1 cellular context compared by ENCODE assay signal in genomic region chr2:100782376-100782878, GRCh38.
TF ChIP-seq lines count a peak whose summit lies in the region.

No MANE protein-coding gene starts in this region.

TF ChIP-seq in HepG2, 621 proteins besides CTCF, POLR2A, EP300 and RAD21 (continued from another document and continues in another):
- TF ChIP-seq NFYC (CRISPR knock-in tag; IDR thresholded peaks at IDR 0.05) = no peak
- no peak for TF ChIP-seq ZNF543 (CRISPR knock-in tag; IDR thresholded peaks at IDR 0.05)
- TF ChIP-seq NR2F6 (IDR thresholded peaks at IDR 0.05) = no peak
- no peak for TF ChIP-seq NR2F6 (CRISPR knock-in tag; IDR thresholded peaks at IDR 0.05)
- TF ChIP-seq, protein P1, sequence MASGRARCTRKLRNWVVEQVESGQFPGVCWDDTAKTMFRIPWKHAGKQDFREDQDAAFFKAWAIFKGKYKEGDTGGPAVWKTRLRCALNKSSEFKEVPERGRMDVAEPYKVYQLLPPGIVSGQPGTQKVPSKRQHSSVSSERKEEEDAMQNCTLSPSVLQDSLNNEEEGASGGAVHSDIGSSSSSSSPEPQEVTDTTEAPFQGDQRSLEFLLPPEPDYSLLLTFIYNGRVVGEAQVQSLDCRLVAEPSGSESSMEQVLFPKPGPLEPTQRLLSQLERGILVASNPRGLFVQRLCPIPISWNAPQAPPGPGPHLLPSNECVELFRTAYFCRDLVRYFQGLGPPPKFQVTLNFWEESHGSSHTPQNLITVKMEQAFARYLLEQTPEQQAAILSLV (CRISPR knock-in tag; IDR thresholded peaks at IDR 0.05; ENCODE audit: borderline replicate concordance) = no peak
- no peak for TF ChIP-seq ZNF598 (CRISPR knock-in tag; IDR thresholded peaks at IDR 0.05; ENCODE audit: borderline replicate concordance)
- TF ChIP-seq ZNF430 (CRISPR knock-in tag; IDR thresholded peaks at IDR 0.05) = peak; percentile 67; the same call in 1 of the 2 replicates
- TF ChIP-seq FOXJ3 (CRISPR knock-in tag; IDR thresholded peaks at IDR 0.05; ENCODE audit: borderline replicate concordance) = no peak
- TF ChIP-seq SP4 (CRISPR knock-in tag; IDR thresholded peaks at IDR 0.05) = no peak
- TF ChIP-seq, protein P2, sequence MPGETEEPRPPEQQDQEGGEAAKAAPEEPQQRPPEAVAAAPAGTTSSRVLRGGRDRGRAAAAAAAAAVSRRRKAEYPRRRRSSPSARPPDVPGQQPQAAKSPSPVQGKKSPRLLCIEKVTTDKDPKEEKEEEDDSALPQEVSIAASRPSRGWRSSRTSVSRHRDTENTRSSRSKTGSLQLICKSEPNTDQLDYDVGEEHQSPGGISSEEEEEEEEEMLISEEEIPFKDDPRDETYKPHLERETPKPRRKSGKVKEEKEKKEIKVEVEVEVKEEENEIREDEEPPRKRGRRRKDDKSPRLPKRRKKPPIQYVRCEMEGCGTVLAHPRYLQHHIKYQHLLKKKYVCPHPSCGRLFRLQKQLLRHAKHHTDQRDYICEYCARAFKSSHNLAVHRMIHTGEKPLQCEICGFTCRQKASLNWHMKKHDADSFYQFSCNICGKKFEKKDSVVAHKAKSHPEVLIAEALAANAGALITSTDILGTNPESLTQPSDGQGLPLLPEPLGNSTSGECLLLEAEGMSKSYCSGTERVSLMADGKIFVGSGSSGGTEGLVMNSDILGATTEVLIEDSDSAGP (CRISPR knock-in tag; IDR thresholded peaks at IDR 0.05; ENCODE audit: borderline replicate concordance) = no peak
- TF ChIP-seq ZNF280D (CRISPR knock-in tag; IDR thresholded peaks at IDR 0.05) = no peak
- TF ChIP-seq, protein P3, sequence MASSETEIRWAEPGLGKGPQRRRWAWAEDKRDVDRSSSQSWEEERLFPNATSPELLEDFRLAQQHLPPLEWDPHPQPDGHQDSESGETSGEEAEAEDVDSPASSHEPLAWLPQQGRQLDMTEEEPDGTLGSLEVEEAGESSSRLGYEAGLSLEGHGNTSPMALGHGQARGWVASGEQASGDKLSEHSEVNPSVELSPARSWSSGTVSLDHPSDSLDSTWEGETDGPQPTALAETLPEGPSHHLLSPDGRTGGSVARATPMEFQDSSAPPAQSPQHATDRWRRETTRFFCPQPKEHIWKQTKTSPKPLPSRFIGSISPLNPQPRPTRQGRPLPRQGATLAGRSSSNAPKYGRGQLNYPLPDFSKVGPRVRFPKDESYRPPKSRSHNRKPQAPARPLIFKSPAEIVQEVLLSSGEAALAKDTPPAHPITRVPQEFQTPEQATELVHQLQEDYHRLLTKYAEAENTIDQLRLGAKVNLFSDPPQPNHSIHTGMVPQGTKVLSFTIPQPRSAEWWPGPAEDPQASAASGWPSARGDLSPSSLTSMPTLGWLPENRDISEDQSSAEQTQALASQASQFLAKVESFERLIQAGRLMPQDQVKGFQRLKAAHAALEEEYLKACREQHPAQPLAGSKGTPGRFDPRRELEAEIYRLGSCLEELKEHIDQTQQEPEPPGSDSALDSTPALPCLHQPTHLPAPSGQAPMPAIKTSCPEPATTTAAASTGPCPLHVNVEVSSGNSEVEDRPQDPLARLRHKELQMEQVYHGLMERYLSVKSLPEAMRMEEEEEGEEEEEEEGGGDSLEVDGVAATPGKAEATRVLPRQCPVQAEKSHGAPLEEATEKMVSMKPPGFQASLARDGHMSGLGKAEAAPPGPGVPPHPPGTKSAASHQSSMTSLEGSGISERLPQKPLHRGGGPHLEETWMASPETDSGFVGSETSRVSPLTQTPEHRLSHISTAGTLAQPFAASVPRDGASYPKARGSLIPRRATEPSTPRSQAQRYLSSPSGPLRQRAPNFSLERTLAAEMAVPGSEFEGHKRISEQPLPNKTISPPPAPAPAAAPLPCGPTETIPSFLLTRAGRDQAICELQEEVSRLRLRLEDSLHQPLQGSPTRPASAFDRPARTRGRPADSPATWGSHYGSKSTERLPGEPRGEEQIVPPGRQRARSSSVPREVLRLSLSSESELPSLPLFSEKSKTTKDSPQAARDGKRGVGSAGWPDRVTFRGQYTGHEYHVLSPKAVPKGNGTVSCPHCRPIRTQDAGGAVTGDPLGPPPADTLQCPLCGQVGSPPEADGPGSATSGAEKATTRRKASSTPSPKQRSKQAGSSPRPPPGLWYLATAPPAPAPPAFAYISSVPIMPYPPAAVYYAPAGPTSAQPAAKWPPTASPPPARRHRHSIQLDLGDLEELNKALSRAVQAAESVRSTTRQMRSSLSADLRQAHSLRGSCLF (CRISPR knock-in tag; IDR thresholded peaks at IDR 0.05; ENCODE audit: borderline replicate concordance) = no peak
- TF ChIP-seq, protein P4, sequence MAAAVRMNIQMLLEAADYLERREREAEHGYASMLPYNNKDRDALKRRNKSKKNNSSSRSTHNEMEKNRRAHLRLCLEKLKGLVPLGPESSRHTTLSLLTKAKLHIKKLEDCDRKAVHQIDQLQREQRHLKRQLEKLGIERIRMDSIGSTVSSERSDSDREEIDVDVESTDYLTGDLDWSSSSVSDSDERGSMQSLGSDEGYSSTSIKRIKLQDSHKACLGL (CRISPR knock-in tag; IDR thresholded peaks at IDR 0.05) = no peak
- no peak for TF ChIP-seq SNAPC2 (CRISPR knock-in tag; IDR thresholded peaks at IDR 0.05)
- TF ChIP-seq, protein P5, sequence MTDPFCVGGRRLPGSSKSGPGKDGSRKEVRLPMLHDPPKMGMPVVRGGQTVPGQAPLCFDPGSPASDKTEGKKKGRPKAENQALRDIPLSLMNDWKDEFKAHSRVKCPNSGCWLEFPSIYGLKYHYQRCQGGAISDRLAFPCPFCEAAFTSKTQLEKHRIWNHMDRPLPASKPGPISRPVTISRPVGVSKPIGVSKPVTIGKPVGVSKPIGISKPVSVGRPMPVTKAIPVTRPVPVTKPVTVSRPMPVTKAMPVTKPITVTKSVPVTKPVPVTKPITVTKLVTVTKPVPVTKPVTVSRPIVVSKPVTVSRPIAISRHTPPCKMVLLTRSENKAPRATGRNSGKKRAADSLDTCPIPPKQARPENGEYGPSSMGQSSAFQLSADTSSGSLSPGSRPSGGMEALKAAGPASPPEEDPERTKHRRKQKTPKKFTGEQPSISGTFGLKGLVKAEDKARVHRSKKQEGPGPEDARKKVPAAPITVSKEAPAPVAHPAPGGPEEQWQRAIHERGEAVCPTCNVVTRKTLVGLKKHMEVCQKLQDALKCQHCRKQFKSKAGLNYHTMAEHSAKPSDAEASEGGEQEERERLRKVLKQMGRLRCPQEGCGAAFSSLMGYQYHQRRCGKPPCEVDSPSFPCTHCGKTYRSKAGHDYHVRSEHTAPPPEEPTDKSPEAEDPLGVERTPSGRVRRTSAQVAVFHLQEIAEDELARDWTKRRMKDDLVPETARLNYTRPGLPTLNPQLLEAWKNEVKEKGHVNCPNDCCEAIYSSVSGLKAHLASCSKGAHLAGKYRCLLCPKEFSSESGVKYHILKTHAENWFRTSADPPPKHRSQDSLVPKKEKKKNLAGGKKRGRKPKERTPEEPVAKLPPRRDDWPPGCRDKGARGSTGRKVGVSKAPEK (CRISPR knock-in tag; IDR thresholded peaks at IDR 0.05; ENCODE audit: borderline replicate concordance) = no peak
- no peak for TF ChIP-seq NFATC3 (CRISPR knock-in tag; IDR thresholded peaks at IDR 0.05)
- TF ChIP-seq ZNF12 (CRISPR knock-in tag; IDR thresholded peaks at IDR 0.05) = no peak
- no peak for TF ChIP-seq HOXD1 (CRISPR knock-in tag; IDR thresholded peaks at IDR 0.05)
- TF ChIP-seq ZNF350 (CRISPR knock-in tag; IDR thresholded peaks at IDR 0.05; ENCODE audit: borderline replicate concordance, low read depth) = no peak
- no peak for TF ChIP-seq DMAP1 (CRISPR knock-in tag; IDR thresholded peaks at IDR 0.05)
- TF ChIP-seq ELK4 (CRISPR knock-in tag; IDR thresholded peaks at IDR 0.05; ENCODE audit: borderline replicate concordance) = no peak
- peak; percentile 42; the same call in 1 of the 2 replicates for TF ChIP-seq ZSCAN25 (CRISPR knock-in tag; IDR thresholded peaks at IDR 0.05)
- no peak for TF ChIP-seq SRSF4 (IDR thresholded peaks at IDR 0.05; ENCODE audit: low read depth, low read length, poor library complexity, severe bottlenecking)
- TF ChIP-seq ZBTB49 (CRISPR knock-in tag; IDR thresholded peaks at IDR 0.05; ENCODE audit: borderline replicate concordance) = 0 out of 2 replicates have a peak, but pooled peaks have one; percentile 12
- no peak for TF ChIP-seq TIGD3 (CRISPR knock-in tag; IDR thresholded peaks at IDR 0.05; ENCODE audit: borderline replicate concordance)
- no peak for TF ChIP-seq ZNF337 (CRISPR knock-in tag; IDR thresholded peaks at IDR 0.05; ENCODE audit: borderline replicate concordance, low read depth)
- TF ChIP-seq ARHGAP35 (CRISPR knock-in tag; IDR thresholded peaks at IDR 0.05; ENCODE audit: borderline replicate concordance) = no peak
- TF ChIP-seq, protein P6, sequence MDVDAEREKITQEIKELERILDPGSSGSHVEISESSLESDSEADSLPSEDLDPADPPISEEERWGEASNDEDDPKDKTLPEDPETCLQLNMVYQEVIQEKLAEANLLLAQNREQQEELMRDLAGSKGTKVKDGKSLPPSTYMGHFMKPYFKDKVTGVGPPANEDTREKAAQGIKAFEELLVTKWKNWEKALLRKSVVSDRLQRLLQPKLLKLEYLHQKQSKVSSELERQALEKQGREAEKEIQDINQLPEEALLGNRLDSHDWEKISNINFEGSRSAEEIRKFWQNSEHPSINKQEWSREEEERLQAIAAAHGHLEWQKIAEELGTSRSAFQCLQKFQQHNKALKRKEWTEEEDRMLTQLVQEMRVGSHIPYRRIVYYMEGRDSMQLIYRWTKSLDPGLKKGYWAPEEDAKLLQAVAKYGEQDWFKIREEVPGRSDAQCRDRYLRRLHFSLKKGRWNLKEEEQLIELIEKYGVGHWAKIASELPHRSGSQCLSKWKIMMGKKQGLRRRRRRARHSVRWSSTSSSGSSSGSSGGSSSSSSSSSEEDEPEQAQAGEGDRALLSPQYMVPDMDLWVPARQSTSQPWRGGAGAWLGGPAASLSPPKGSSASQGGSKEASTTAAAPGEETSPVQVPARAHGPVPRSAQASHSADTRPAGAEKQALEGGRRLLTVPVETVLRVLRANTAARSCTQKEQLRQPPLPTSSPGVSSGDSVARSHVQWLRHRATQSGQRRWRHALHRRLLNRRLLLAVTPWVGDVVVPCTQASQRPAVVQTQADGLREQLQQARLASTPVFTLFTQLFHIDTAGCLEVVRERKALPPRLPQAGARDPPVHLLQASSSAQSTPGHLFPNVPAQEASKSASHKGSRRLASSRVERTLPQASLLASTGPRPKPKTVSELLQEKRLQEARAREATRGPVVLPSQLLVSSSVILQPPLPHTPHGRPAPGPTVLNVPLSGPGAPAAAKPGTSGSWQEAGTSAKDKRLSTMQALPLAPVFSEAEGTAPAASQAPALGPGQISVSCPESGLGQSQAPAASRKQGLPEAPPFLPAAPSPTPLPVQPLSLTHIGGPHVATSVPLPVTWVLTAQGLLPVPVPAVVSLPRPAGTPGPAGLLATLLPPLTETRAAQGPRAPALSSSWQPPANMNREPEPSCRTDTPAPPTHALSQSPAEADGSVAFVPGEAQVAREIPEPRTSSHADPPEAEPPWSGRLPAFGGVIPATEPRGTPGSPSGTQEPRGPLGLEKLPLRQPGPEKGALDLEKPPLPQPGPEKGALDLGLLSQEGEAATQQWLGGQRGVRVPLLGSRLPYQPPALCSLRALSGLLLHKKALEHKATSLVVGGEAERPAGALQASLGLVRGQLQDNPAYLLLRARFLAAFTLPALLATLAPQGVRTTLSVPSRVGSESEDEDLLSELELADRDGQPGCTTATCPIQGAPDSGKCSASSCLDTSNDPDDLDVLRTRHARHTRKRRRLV (CRISPR knock-in tag; IDR thresholded peaks at IDR 0.05) = no peak
- TF ChIP-seq ZBTB3 (CRISPR knock-in tag; IDR thresholded peaks at IDR 0.05; ENCODE audit: borderline replicate concordance, low read depth) = no peak; the same call in 1 of the 2 replicates
- no peak for TF ChIP-seq SP2 (CRISPR knock-in tag; IDR thresholded peaks at IDR 0.05)
